8 cellular contexts compared by ENCODE assay signal in genomic region chr19:47035495-47036232, GRCh38.
A peak's percentile ranks its signal among the peaks of the same experiment; 100 is the strongest.
DNase-seq lines count a peak whose midpoint lies in the region; ATAC-seq and TF ChIP-seq lines count a peak whose summit lies in the region.

No MANE protein-coding gene starts in this region.

- in situ Hi-C loops in ACHN (cut with HindIII; ENCODE audit: low pct_ligation_motif_present, low pct_unique_long_range_greater_than_20kb, low sequenced_read_pairs), result no loop called here

- TF ChIP-seq POLR2A in GM18526 (IDR thresholded peaks at IDR 0.05; ENCODE audit: extremely low read depth, insufficient read length), result peak; percentile 16

- peak; percentile 80 for ATAC-seq in HG03175 (IDR thresholded peaks at IDR 0.05; ENCODE audit: unreplicated experiment)

- DNase-seq in ACHN (peak; percentile 81), NCI-H446 treated with DMSO at 0.1 percent for 48 hours (lab: John Stamatoyannopoulos, UW) (peak; percentile 62), cerebellar cortex (ENCODE audit: low spot score) (peak; percentile 88), kidney glomerular epithelial cell (lab: John Stamatoyannopoulos, UW) (peak; percentile 92)
- peak; percentile 100 for DNase-seq in activated CD4-positive, CD25-positive, alpha-beta regulatory T cell treated with anti-CD3 and anti-CD28 coated beads, Interleukin-2, amount 50 U/mL, for 72 hours
- DNase-seq in stimulated activated CD4-positive, alpha-beta T cell treated with anti-CD3 and anti-CD28 coated beads, Interleukin-15, amount 100 ng/mL, for 48 hours (ENCODE audit: low read depth in 2 of 2), result peak; percentile 85 to 93

Comparison
In these comparisons a context has a peak if more than half of its experiments do, and no peak if none do; other contexts are left out.
1. Peak in every context shown above with its lines: DNase-seq and ATAC-seq.